8 cellular contexts compared by ENCODE assay signal in genomic region chr11:36361901-36362391, GRCh38.
DNase-seq lines count a peak whose midpoint lies in the region; ATAC-seq and TF ChIP-seq lines count a peak whose summit lies in the region.

No MANE protein-coding gene starts in this region.

- H3K9me3 Mint-ChIP-seq in CD14-positive monocyte = no peaks in the 10 kb centered on the region
- no peaks in the 10 kb centered on the region for H3K9me3 Mint-ChIP-seq in naive thymus-derived CD8-positive, alpha-beta T cell

- ATAC-seq in naive thymus-derived CD8-positive, alpha-beta T cell = no peak

- no peaks in the 10 kb centered on the region for H3K36me3 ChIP-seq in thyroid gland

- H3K4me1 Mint-ChIP-seq in CD14-positive monocyte = peaks cover 60% of the 10 kb centered on the region
- H3K4me1 Mint-ChIP-seq in naive thymus-derived CD8-positive, alpha-beta T cell = peaks cover 3 to 65% (median 9%) of the 10 kb centered on the region in 4 donors

- peaks cover 0 to 3% of the 10 kb centered on the region in 2 donors for H3K36me3 Mint-ChIP-seq in CD14-positive monocyte
- H3K36me3 Mint-ChIP-seq in naive thymus-derived CD8-positive, alpha-beta T cell = peaks cover 0 to 3% (median 0%) of the 10 kb centered on the region in 3 donors

- no peaks in the 10 kb centered on the region for H3K27me3 ChIP-seq in thyroid gland

- peaks cover 2 to 12% (median 3%) of the 10 kb centered on the region in 3 donors for H3K27me3 Mint-ChIP-seq in CD14-positive monocyte (ENCODE audit: low read depth in 3 of 3)
- H3K27me3 Mint-ChIP-seq in naive thymus-derived CD8-positive, alpha-beta T cell = peaks cover 13 to 91% (median 28%) of the 10 kb centered on the region in 5 donors

- no peak for TF ChIP-seq POLR2A in thyroid gland (IDR thresholded peaks at IDR 0.05)

- intact Hi-C loops in CD14-positive monocyte (cut with micrococcal nuclease) = loop anchor here (10.0 kb wide), 2 partner anchors 67 to 93 kb away; partner anchors contain the start of gene PRR5L (in 1 of the 2)
- intact Hi-C loops in thyroid gland (cut with DNase I) = no loop called here
- intact Hi-C loops in posterior vena cava (cut with DNase I) = no loop called here

- no peak overlapping the region for H3K4me3 ChIP-seq in thyroid gland (replicated peaks in 1 of 3)

- H3K9me3 ChIP-seq in thyroid gland = no peaks in the 10 kb centered on the region

- H3K27ac Mint-ChIP-seq in CD14-positive monocyte = peak overlapping the region in 4 of 7 donors; percentile 60 to 77 (median 68)
- peak overlapping the region in 1 of 10 donors; percentile 52 for H3K27ac Mint-ChIP-seq in naive thymus-derived CD8-positive, alpha-beta T cell

- 16 to 18% methylated on average over 11 of the region's 11 CpGs for WGBS in thyroid gland, 2 donors

- DNase-seq in CD14-positive monocyte (ENCODE audit: low spot score) = peak; percentile 81
- DNase-seq in LHCN-M2 (ENCODE audit: low read depth) = peak; percentile 87
- DNase-seq in dermis blood vessel endothelial cell = peak; percentile 20
- DNase-seq in naive thymus-derived CD8-positive, alpha-beta T cell = no peak
- DNase-seq in thyroid gland = no peak
- DNase-seq in posterior vena cava (ENCODE audit: low spot score) = no peak
- DNase-seq in NOMO-1 treated with DMSO at 0.1 percent for 48 hours (lab: John Stamatoyannopoulos, UW; ENCODE audit: unreplicated experiment) = no peak
- no peak for DNase-seq in stimulated activated CD8-positive, alpha-beta memory T cell treated with anti-CD3 and anti-CD28 coated beads, Interleukin-4, amount 100 ng/mL, for 48 hours

- H3K27ac ChIP-seq in thyroid gland = no peak overlapping the region

- H3K4me3 Mint-ChIP-seq in CD14-positive monocyte = peak overlapping the region; percentile 38 to 77
- peak overlapping the region in 6 of 10 donors; percentile 6 to 58 (median 36) for H3K4me3 Mint-ChIP-seq in naive thymus-derived CD8-positive, alpha-beta T cell

- H3K4me1 ChIP-seq in thyroid gland = no peaks in the 10 kb centered on the region

- POLR2A ChIA-PET in naive thymus-derived CD8-positive, alpha-beta T cell (lab: Charles Lee) = no interaction called here

- TF ChIP-seq CTCF in CD14-positive monocyte (IDR thresholded peaks at IDR 0.05) (no peak), thyroid gland (IDR thresholded peaks at IDR 0.05) (no peak)

Comparison
In these comparisons a context has a peak if more than half of its experiments do, and no peak if none do; other contexts are left out.
1. DNase-seq: peak in CD14-positive monocyte (single experiment), LHCN-M2 (single experiment) and dermis blood vessel endothelial cell (single experiment); none in naive thymus-derived CD8-positive, alpha-beta T cell (0 of 10), thyroid gland (0 of 2), posterior vena cava (single experiment), NOMO-1 treated with DMSO at 0.1 percent for 48 hours (single experiment) and stimulated activated CD8-positive, alpha-beta memory T cell treated with anti-CD3 and anti-CD28 coated beads, Interleukin-4, amount 100 ng/mL, for 48 hours (single experiment).
2. intact Hi-C loops: an anchor here in CD14-positive monocyte (10.0 kb wide); none called in thyroid gland and posterior vena cava.